Comparison of ENCODE assay signal across 8 cellular contexts in genomic region chr5:57302164-57302563, GRCh38.
DNase-seq lines count a peak whose midpoint lies in the region; ATAC-seq and FAIRE-seq lines count a peak whose summit lies in the region.

No MANE protein-coding gene starts in this region.

- H3K27ac ChIP-seq in mesendoderm (ENCODE audit: low read depth, low read length): no peak overlapping the region

- H2BK5ac ChIP-seq in mesendoderm (ENCODE audit: low read length): no peak overlapping the region

- no peak overlapping the region for H2BK15ac ChIP-seq in mesendoderm (replicated peaks; ENCODE audit: low read depth)

- no peak overlapping the region for H3K9ac ChIP-seq in mesendoderm (ENCODE audit: low read length)

- peak; percentile 60 for FAIRE-seq in GM18507 (lab: Jason Lieb, UNC)

- DNase-seq in GM18507 (ENCODE audit: extremely low spot score, insufficient read length, low read depth): no peak
- DNase-seq in activated CD4-positive, alpha-beta T cell treated with anti-CD3 and anti-CD28 coated beads, Interleukin-2, amount 50 U/mL, for 4 hours: peak; percentile 33 to 45
- peak; percentile 63 for DNase-seq in mesendoderm
- no peak for DNase-seq in GOT3 (lab: John Stamatoyannopoulos, UW)
- no peak for DNase-seq in midbrain (lab: John Stamatoyannopoulos, UW)
- no peak for DNase-seq in nucleus accumbens (lab: John Stamatoyannopoulos, UW)
- no peak for DNase-seq in NCI-H2227 (lab: John Stamatoyannopoulos, UW; ENCODE audit: unreplicated experiment)

- peak; percentile 45 for ATAC-seq in HG03558 (IDR thresholded peaks at IDR 0.05; ENCODE audit: extremely low read depth, unreplicated experiment)

- H3K27me3 ChIP-seq in mesendoderm (ENCODE audit: insufficient read depth, low read length, poor library complexity): no peaks in the 10 kb centered on the region

- no peak overlapping the region for H3K23ac ChIP-seq in mesendoderm (ENCODE audit: low read length)

- no peaks in the 10 kb centered on the region for H3K4me1 ChIP-seq in mesendoderm (ENCODE audit: control insufficient read depth, low read depth, low read length)

- H3K18ac ChIP-seq in mesendoderm (ENCODE audit: low read length): no peak overlapping the region

- no peaks in the 10 kb centered on the region for H3K79me1 ChIP-seq in mesendoderm (ENCODE audit: low read length)

- H2BK120ac ChIP-seq in mesendoderm (ENCODE audit: low read depth, low read length): no peak overlapping the region

- H4K8ac ChIP-seq in mesendoderm (ENCODE audit: low read depth, low read length): no peak overlapping the region

- no peak overlapping the region for H3K56ac ChIP-seq in mesendoderm (ENCODE audit: low read length)

- H2AK5ac ChIP-seq in mesendoderm (ENCODE audit: low read length): no peak overlapping the region

- H3K4me3 ChIP-seq in mesendoderm (ENCODE audit: low read length): no peak overlapping the region

- H3K4me2 ChIP-seq in mesendoderm (ENCODE audit: low read length): no peak overlapping the region

- no CpG with 5 or more reads among the region's 6 CpGs for WGBS in mesendoderm (ENCODE audit: extremely low coverage, insufficient coverage, low lambda C conversion rate)

- no peaks in the 10 kb centered on the region for H3K36me3 ChIP-seq in mesendoderm (ENCODE audit: control insufficient read depth, insufficient read depth, low read length)

- no peaks in the 10 kb centered on the region for H3K79me2 ChIP-seq in mesendoderm (ENCODE audit: control insufficient read depth, insufficient read depth, low read length)

- no peak overlapping the region for H4K5ac ChIP-seq in mesendoderm (ENCODE audit: low read length)

- no peak overlapping the region for H3K4ac ChIP-seq in mesendoderm (ENCODE audit: low read depth, low read length)

Comparison
In these comparisons a context has a peak if more than half of its experiments do, and no peak if none do; other contexts are left out.
1. DNase-seq: peak in activated CD4-positive, alpha-beta T cell treated with anti-CD3 and anti-CD28 coated beads, Interleukin-2, amount 50 U/mL, for 4 hours (2 of 2) and mesendoderm (single experiment); none in GM18507 (single experiment), GOT3 (single experiment), midbrain (single experiment), nucleus accumbens (0 of 56) and NCI-H2227 (single experiment).